ENCODE assay signal across 8 cellular contexts in genomic region chr3:50194128-50194902, GRCh38. TPM values are rescaled to one million over a fixed set of nuclear protein-coding genes. Genes with fewer than 3 reads are reported as not detected.
A peak's percentile ranks its signal among the peaks of the same experiment; 100 is the strongest.
DNase-seq lines count a peak whose midpoint lies in the region; ATAC-seq and TF ChIP-seq lines count a peak whose summit lies in the region.

No MANE protein-coding gene starts in this region.

- peaks cover 36% of the 10 kb centered on the region for H3K27me3 ChIP-seq in GM23248 (replicated peaks; ENCODE audit: insufficient read depth)
- peaks cover 20% of the 10 kb centered on the region for H3K27me3 ChIP-seq in RWPE2 (ENCODE audit: insufficient read depth, poor library complexity, severe bottlenecking)

- H3K79me2 ChIP-seq in GM23248 (ENCODE audit: insufficient read depth), result no peaks in the 10 kb centered on the region

- in situ Hi-C loops in GM23248 (cut with MboI), result no loop called here

- peak overlapping the region; percentile 30 for H3K4me2 ChIP-seq in GM23248 (ENCODE audit: unreplicated experiment)

- H3K4me1 ChIP-seq in GM23248 (ENCODE audit: insufficient read depth), result no peaks in the 10 kb centered on the region
- H3K4me1 ChIP-seq in RWPE2 (ENCODE audit: insufficient read depth, poor library complexity, severe bottlenecking), result no peaks in the 10 kb centered on the region

- H3K27me3 Mint-ChIP-seq in progenitor cell of endocrine pancreas (peaks cover 20% of the 10 kb centered on the region), type B pancreatic cell (peaks cover 19% of the 10 kb centered on the region)

- H3K27ac ChIP-seq in GM23248, result no peak overlapping the region
- H3K27ac ChIP-seq in RWPE2 (ENCODE audit: poor library complexity, severe bottlenecking), result no peak overlapping the region

- TF ChIP-seq CTCF in RWPE2 (IDR thresholded peaks at IDR 0.05; ENCODE audit: poor library complexity, severe bottlenecking), result peak; percentile 88
- TF ChIP-seq CTCF in progenitor cell of endocrine pancreas (IDR thresholded peaks at IDR 0.05; ENCODE audit: unreplicated experiment), result peak; percentile 70
- TF ChIP-seq CTCF in type B pancreatic cell (conservative IDR thresholded peaks at IDR 0.05), result peak; percentile 80

- H3K36me3 ChIP-seq in GM23248 (ENCODE audit: low read depth), result no peaks in the 10 kb centered on the region
- H3K36me3 ChIP-seq in RWPE2 (ENCODE audit: low read depth), result no peaks in the 10 kb centered on the region

- peaks cover 3% of the 10 kb centered on the region for H3K4me1 Mint-ChIP-seq in progenitor cell of endocrine pancreas (ENCODE audit: low read depth)
- H3K4me1 Mint-ChIP-seq in type B pancreatic cell (ENCODE audit: unreplicated experiment), result peaks cover 2% of the 10 kb centered on the region

- peak overlapping the region; percentile 16; the same call in 1 of the 2 replicates for H3K4me3 ChIP-seq in GM23248
- no peak overlapping the region for H3K4me3 ChIP-seq in RWPE2 (ENCODE audit: severe bottlenecking)

- H3K27ac Mint-ChIP-seq in progenitor cell of endocrine pancreas (no peak overlapping the region), type B pancreatic cell (no peak overlapping the region)

- H3K9me3 ChIP-seq in GM23248 (ENCODE audit: low read depth) (no peaks in the 10 kb centered on the region), RWPE2 (ENCODE audit: severe bottlenecking) (no peaks in the 10 kb centered on the region)

- peak; percentile 49 for ATAC-seq in RWPE2 (ENCODE audit: low read depth)

- no peak overlapping the region for H3K4me3 Mint-ChIP-seq in progenitor cell of endocrine pancreas (ENCODE audit: low read depth)
- no peak overlapping the region for H3K4me3 Mint-ChIP-seq in type B pancreatic cell

- H3F3A ChIP-seq in GM23248 (ENCODE audit: insufficient read depth), result no peaks in the 10 kb centered on the region

- 3 to 5% methylated on average over 40 to 66 of the region's 70 CpGs for WGBS in GM23248 (ENCODE audit: low coverage in 1 of 2, low lambda C conversion rate in 2 of 2, missing lambda C conversion rate in 2 of 2), 2 experiments

- no peaks in the 10 kb centered on the region for H3K9me2 ChIP-seq in GM23248 (ENCODE audit: insufficient read depth)

- peak; percentile 88 for DNase-seq in AG08396 (ENCODE audit: low spot score)
- DNase-seq in GM23248, result peak; percentile 77
- no peak for DNase-seq in RWPE2 (ENCODE audit: low spot score)
- DNase-seq in activated gamma-delta T cell treated with Interleukin-2 at 50 U/mL for 16 hours, result peak; percentile 84
- DNase-seq in globus pallidus (ENCODE audit: low spot score), result peak; percentile 47
- DNase-seq in progenitor cell of endocrine pancreas (ENCODE audit: low spot score, unreplicated experiment), result peak; percentile 47
- DNase-seq in type B pancreatic cell (ENCODE audit: extremely low spot score, unreplicated experiment), result no peak
- DNase-seq in NCI-H146 treated with DMSO at 0.1 percent for 48 hours (lab: John Stamatoyannopoulos, UW; ENCODE audit: unreplicated experiment), result no peak

- H3K9me3 Mint-ChIP-seq in progenitor cell of endocrine pancreas (ENCODE audit: low read depth) (no peaks in the 10 kb centered on the region), type B pancreatic cell (no peaks in the 10 kb centered on the region)

- no peaks in the 10 kb centered on the region for H4K20me1 ChIP-seq in GM23248 (ENCODE audit: insufficient read depth)

- no peak overlapping the region for H3K9ac ChIP-seq in GM23248

- H3K36me3 Mint-ChIP-seq in progenitor cell of endocrine pancreas (ENCODE audit: insufficient read depth), result no peaks in the 10 kb centered on the region
- H3K36me3 Mint-ChIP-seq in type B pancreatic cell, result no peaks in the 10 kb centered on the region

- H2AFZ ChIP-seq in GM23248, result peak overlapping the region; percentile 50

RNA-seq across cellular contexts. Expression of gene GNAT1, which starts 2.9 kb away (rescaled TPM):
- total RNA-seq in GM23248 (2014; rRNA removed; shearing (Covaris generic)), result not detected in 2 replicates
- polyA plus RNA-seq in GM23248 (2016; fragmentation: Nextera tagmentation; extraction: Ambion mirVana), result not detected in 2 replicates
- 0.12 and 0.91 TPM in 2 replicates for total RNA-seq in progenitor cell of endocrine pancreas
- total RNA-seq in type B pancreatic cell (ENCODE audit: low replicate concordance), result 0.71 TPM in 1 of 2 replicates, not detected in the other

RNA-seq across cellular contexts. Expression of gene SLC38A3, which starts 10.8 kb away (rescaled TPM):
- total RNA-seq in GM23248 (2014; rRNA removed; shearing (Covaris generic)), result under 0.01 TPM in 1 of 2 replicates, not detected in the other
- polyA plus RNA-seq in GM23248 (2016; fragmentation: Nextera tagmentation; extraction: Ambion mirVana), result 0.36 and 0.93 TPM in 2 replicates
- total RNA-seq in progenitor cell of endocrine pancreas, result 43.5 and 44.7 TPM in 2 replicates
- 6.0 and 11.0 TPM in 2 replicates for total RNA-seq in type B pancreatic cell (ENCODE audit: low replicate concordance)

RNA-seq across cellular contexts. Expression of gene SEMA3F, which starts 39.2 kb away (rescaled TPM):
- total RNA-seq in GM23248 (2014; rRNA removed; shearing (Covaris generic)), result 3.2 and 3.5 TPM in 2 replicates
- polyA plus RNA-seq in GM23248 (2016; fragmentation: Nextera tagmentation; extraction: Ambion mirVana), result 0.25 and 0.54 TPM in 2 replicates
- total RNA-seq in progenitor cell of endocrine pancreas (23.6 and 26.5 TPM in 2 replicates), type B pancreatic cell (ENCODE audit: low replicate concordance) (41.9 and 48.0 TPM in 2 replicates)

RNA-seq across cellular contexts. Expression of gene GNAI2, which starts 41.7 kb away (rescaled TPM):
- total RNA-seq in GM23248 (2014; rRNA removed; shearing (Covaris generic)), result 393 and 427 TPM in 2 replicates
- polyA plus RNA-seq in GM23248 (2016; fragmentation: Nextera tagmentation; extraction: Ambion mirVana), result 424 and 426 TPM in 2 replicates
- total RNA-seq in progenitor cell of endocrine pancreas (158 and 171 TPM in 2 replicates), type B pancreatic cell (ENCODE audit: low replicate concordance) (140 and 145 TPM in 2 replicates)

Comparison
In these comparisons a context has a peak if more than half of its experiments do, and no peak if none do; other contexts are left out.
1. DNase-seq: peak in AG08396 (single experiment), GM23248 (single experiment), activated gamma-delta T cell treated with Interleukin-2 at 50 U/mL for 16 hours (single experiment), globus pallidus (single experiment) and progenitor cell of endocrine pancreas (single experiment); none in RWPE2 (single experiment), type B pancreatic cell (single experiment) and NCI-H146 treated with DMSO at 0.1 percent for 48 hours (single experiment).
2. Peak in every context shown above with its lines, with median percentiles within 50 percentile points of each other: CTCF ChIP-seq.